1 cellular context compared by ENCODE assay signal in the genomic region with DNA sequence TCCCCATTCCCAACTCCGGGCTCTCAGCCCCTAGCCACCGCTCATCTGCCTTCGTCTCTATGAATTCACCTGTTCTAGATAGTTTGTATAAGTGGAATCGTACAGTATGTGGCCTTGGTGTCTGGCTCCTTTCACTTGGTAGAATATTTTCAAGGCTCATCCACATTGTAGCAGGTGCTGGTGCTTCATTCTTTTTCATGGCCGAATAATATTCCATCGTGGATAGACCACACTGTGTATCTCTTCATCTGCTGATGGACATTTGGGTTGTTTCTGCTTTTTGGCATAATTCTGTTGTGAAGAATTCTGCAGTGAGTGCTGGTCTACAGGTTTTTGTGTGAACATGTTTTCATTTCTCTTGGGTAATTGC.
A peak's percentile ranks its signal among the peaks of the same experiment; 100 is the strongest.
TF ChIP-seq lines count a peak whose summit lies in the region.

No MANE protein-coding gene starts in this region.

TF ChIP-seq in K562, 482 proteins besides CTCF, POLR2A, EP300 and RAD21 (continued from another document):
- TF ChIP-seq, protein P1, sequence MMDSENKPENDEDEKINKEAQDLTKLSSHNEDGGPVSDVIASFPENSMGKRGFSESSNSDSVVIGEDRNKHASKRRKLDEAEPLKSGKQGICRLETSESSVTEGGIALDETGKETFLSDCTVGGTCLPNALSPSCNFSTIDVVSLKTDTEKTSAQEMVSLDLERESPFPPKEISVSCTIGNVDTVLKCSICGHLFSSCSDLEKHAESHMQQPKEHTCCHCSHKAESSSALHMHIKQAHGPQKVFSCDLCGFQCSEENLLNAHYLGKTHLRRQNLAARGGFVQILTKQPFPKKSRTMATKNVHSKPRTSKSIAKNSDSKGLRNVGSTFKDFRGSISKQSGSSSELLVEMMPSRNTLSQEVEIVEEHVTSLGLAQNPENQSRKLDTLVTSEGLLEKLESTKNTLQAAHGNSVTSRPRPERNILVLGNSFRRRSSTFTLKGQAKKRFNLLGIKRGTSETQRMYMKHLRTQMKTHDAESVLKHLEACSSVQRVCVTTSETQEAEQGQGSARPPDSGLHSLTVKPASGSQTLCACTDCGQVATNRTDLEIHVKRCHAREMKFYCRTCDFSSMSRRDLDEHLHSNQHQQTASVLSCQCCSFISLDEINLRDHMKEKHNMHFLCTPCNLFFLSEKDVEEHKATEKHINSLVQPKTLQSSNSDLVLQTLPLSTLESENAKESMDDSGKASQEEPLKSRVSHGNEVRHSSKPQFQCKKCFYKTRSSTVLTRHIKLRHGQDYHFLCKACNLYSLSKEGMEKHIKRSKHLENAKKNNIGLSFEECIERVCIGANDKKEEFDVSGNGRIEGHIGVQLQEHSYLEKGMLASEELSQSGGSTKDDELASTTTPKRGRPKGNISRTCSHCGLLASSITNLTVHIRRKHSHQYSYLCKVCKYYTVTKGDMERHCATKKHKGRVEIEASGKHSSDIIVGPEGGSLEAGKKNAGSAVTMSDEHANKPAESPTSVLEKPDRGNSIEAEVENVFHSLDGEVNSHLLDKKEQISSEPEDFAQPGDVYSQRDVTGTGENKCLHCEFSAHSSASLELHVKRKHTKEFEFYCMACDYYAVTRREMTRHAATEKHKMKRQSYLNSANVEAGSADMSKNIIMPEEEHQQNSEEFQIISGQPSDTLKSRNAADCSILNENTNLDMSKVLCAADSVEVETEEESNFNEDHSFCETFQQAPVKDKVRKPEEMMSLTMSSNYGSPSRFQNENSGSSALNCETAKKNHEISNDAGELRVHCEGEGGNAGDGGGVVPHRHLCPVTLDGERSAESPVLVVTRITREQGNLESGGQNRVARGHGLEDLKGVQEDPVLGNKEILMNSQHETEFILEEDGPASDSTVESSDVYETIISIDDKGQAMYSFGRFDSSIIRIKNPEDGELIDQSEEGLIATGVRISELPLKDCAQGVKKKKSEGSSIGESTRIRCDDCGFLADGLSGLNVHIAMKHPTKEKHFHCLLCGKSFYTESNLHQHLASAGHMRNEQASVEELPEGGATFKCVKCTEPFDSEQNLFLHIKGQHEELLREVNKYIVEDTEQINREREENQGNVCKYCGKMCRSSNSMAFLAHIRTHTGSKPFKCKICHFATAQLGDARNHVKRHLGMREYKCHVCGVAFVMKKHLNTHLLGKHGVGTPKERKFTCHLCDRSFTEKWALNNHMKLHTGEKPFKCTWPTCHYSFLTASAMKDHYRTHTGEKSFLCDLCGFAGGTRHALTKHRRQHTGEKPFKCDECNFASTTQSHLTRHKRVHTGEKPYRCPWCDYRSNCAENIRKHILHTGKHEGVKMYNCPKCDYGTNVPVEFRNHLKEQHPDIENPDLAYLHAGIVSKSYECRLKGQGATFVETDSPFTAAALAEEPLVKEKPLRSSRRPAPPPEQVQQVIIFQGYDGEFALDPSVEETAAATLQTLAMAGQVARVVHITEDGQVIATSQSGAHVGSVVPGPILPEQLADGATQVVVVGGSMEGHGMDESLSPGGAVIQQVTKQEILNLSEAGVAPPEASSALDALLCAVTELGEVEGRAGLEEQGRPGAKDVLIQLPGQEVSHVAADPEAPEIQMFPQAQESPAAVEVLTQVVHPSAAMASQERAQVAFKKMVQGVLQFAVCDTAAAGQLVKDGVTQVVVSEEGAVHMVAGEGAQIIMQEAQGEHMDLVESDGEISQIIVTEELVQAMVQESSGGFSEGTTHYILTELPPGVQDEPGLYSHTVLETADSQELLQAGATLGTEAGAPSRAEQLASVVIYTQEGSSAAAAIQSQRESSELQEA (IDR thresholded peaks at IDR 0.05; ENCODE audit: low read depth): no peak
- TF ChIP-seq NONO (IDR thresholded peaks at IDR 0.05; ENCODE audit: low read depth in 2 of 2, low read length in 1 of 2) (no peak), RBM17 (IDR thresholded peaks at IDR 0.05; ENCODE audit: borderline replicate concordance, low read depth, low read length) (no peak), RBM25 (IDR thresholded peaks at IDR 0.05; ENCODE audit: low read depth, low read length, severe bottlenecking) (peak; percentile 61), SREBF1 (IDR thresholded peaks at IDR 0.05; ENCODE audit: borderline replicate concordance, low read depth, low read length) (no peak), ZNF354B (CRISPR knock-in tag; IDR thresholded peaks at IDR 0.05) (no peak), BCOR (IDR thresholded peaks at IDR 0.05) (peak; percentile 45; the same call in 1 of the 2 replicates), KDM1A (IDR thresholded peaks at IDR 0.05) (0 out of 4 replicates have a peak, but pooled peaks of 1 of the 2 experiments have one; percentile 15), TARDBP (IDR thresholded peaks at IDR 0.05) (no peak), CBX8 (IDR thresholded peaks at IDR 0.05; ENCODE audit: borderline replicate concordance, extremely low read depth, low read depth, low read length, poor library complexity, severe bottlenecking) (no peak), ATF6 (CRISPR knock-in tag; IDR thresholded peaks at IDR 0.05) (no peak), XRCC5 (IDR thresholded peaks at IDR 0.05; ENCODE audit: low read depth, low read length) (no peak), PCBP1 (IDR thresholded peaks at IDR 0.05; ENCODE audit: low read depth, low read length, poor library complexity, severe bottlenecking) (no peak)
- TF ChIP-seq, protein P2, sequence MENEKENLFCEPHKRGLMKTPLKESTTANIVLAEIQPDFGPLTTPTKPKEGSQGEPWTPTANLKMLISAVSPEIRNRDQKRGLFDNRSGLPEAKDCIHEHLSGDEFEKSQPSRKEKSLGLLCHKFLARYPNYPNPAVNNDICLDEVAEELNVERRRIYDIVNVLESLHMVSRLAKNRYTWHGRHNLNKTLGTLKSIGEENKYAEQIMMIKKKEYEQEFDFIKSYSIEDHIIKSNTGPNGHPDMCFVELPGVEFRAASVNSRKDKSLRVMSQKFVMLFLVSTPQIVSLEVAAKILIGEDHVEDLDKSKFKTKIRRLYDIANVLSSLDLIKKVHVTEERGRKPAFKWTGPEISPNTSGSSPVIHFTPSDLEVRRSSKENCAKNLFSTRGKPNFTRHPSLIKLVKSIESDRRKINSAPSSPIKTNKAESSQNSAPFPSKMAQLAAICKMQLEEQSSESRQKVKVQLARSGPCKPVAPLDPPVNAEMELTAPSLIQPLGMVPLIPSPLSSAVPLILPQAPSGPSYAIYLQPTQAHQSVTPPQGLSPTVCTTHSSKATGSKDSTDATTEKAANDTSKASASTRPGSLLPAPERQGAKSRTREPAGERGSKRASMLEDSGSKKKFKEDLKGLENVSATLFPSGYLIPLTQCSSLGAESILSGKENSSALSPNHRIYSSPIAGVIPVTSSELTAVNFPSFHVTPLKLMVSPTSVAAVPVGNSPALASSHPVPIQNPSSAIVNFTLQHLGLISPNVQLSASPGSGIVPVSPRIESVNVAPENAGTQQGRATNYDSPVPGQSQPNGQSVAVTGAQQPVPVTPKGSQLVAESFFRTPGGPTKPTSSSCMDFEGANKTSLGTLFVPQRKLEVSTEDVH (IDR thresholded peaks at IDR 0.05; ENCODE audit: low read depth, partially characterized antibody): no peak
